12 cellular contexts compared by ENCODE assay signal in genomic region chr11:130243816-130244215, GRCh38.
A peak's percentile ranks its signal among the peaks of the same experiment; 100 is the strongest.
DNase-seq lines count a peak whose midpoint lies in the region; ATAC-seq lines count a peak whose summit lies in the region.
"Had no signal": no experiment of that assay in that cellular context is flagged by ENCODE, and none has a peak within 500 bp of the region (broad histone marks: within the 10 kb centered on the region; RNA-seq: fewer than 3 reads in every experiment).

No MANE protein-coding gene starts in this region.

- peaks cover 9% of the 10 kb centered on the region for H3K36me3 ChIP-seq in CD4-positive, alpha-beta memory T cell (ENCODE audit: insufficient read depth, low read length)

- H3K36me3 Mint-ChIP-seq in CD4-positive, alpha-beta memory T cell = peaks cover 16 to 17% of the 10 kb centered on the region in 2 donors

- DNase-seq in CD4-positive, alpha-beta memory T cell = no peak
- DNase-seq in RPMI8226 = peak; percentile 34
- no peak for DNase-seq in amniotic stem cell (lab: John Stamatoyannopoulos, UW)
- DNase-seq in Kasumi-1 (lab: John Stamatoyannopoulos, UW) = no peak
- DNase-seq: activated CD4-positive, alpha-beta T cell treated with anti-CD3 and anti-CD28 coated beads for 4 hours; Caco-2; mesendoderm; NCI-H1048 had no signal

- no peaks in the 10 kb centered on the region for H3K9me3 Mint-ChIP-seq in CD4-positive, alpha-beta memory T cell

- intact Hi-C loops in CD4-positive, alpha-beta memory T cell (cut with micrococcal nuclease) = no loop called here

- POLR2A ChIA-PET in CD4-positive, alpha-beta memory T cell (lab: Charles Lee; ENCODE audit: partially characterized antibody) = no interaction called here

- H3K4me3 Mint-ChIP-seq in CD4-positive, alpha-beta memory T cell = peak overlapping the region in 5 of 8 donors; percentile 8 to 55 (median 30)

- CTCF ChIA-PET in CD4-positive, alpha-beta memory T cell (lab: Charles Lee; ENCODE audit: partially characterized antibody) = no interaction called here

- H3K4me1 ChIP-seq in CD4-positive, alpha-beta memory T cell (ENCODE audit: insufficient read depth, low read length) = no peaks in the 10 kb centered on the region
- H3K4me1 ChIP-seq: Caco-2 had no signal

- H3K27ac Mint-ChIP-seq in CD4-positive, alpha-beta memory T cell = peak overlapping the region in 3 of 7 donors; percentile 42 to 53 (median 53)

- H3K9me3 ChIP-seq in CD4-positive, alpha-beta memory T cell (ENCODE audit: control insufficient read depth in 1 of 2, low read length in 2 of 2) = no peaks in the 10 kb centered on the region
- H3K9me3 ChIP-seq: Caco-2 had no signal

- no peak overlapping the region for H3K4me3 ChIP-seq in CD4-positive, alpha-beta memory T cell (ENCODE audit: low read length in 2 of 2)

- no peaks in the 10 kb centered on the region for H3K27me3 ChIP-seq in CD4-positive, alpha-beta memory T cell (ENCODE audit: insufficient read depth, low read length)

- ATAC-seq in GM19324 (IDR thresholded peaks at IDR 0.05; ENCODE audit: low FRiP score, unreplicated experiment) = peak; percentile 59
- ATAC-seq in HG02884 (IDR thresholded peaks at IDR 0.05; ENCODE audit: unreplicated experiment) = peak; percentile 47
- no peak for ATAC-seq in HG03097 (IDR thresholded peaks at IDR 0.05; ENCODE audit: low FRiP score, unreplicated experiment)
- ATAC-seq in HG02973 (IDR thresholded peaks at IDR 0.05; ENCODE audit: unreplicated experiment) = no peak

- no peak overlapping the region for H3K27ac ChIP-seq in CD4-positive, alpha-beta memory T cell (ENCODE audit: low read depth, low read length)

- H3K4me1 Mint-ChIP-seq in CD4-positive, alpha-beta memory T cell = peaks cover 14 to 41% (median 29%) of the 10 kb centered on the region in 4 donors

- no peaks in the 10 kb centered on the region for H3K27me3 Mint-ChIP-seq in CD4-positive, alpha-beta memory T cell

Comparison
In these comparisons a context has a peak if more than half of its experiments do, and no peak if none do; other contexts are left out.
1. ATAC-seq: peak in GM19324 (single experiment) and HG02884 (single experiment); none in HG03097 (single experiment) and HG02973 (single experiment).